ENCODE assay signal across 27 cellular contexts in genomic region chr2:33077316-33077715, GRCh38.
"Had no signal": no experiment of that assay in that cellular context is flagged by ENCODE, and none has a peak within 500 bp of the region (broad histone marks: within the 10 kb centered on the region; RNA-seq: fewer than 3 reads in every experiment).

No MANE protein-coding gene starts in this region.

- H3K27ac Mint-ChIP-seq: effector memory CD8-positive, alpha-beta T cell; memory B cell; stimulated activated effector memory CD8-positive, alpha-beta T cell treated with anti-CD3 and anti-CD28 coated beads, Interleukin-12 subunit alpha, Interleukin-12 subunit beta, amount 100 ng/mL, for 72 hours had no signal

- H3K27me3 ChIP-seq: esophagus squamous epithelium, heart right ventricle, right atrium auricular region, stomach, testis, vagina had no signal

- H3K36me3 ChIP-seq: esophagus squamous epithelium, heart right ventricle, lower lobe of right lung, prostate gland, right atrium auricular region, stomach, vagina had no signal

- H3K4me3 Mint-ChIP-seq: effector memory CD8-positive, alpha-beta T cell; memory B cell; naive B cell; nephron; stimulated activated effector memory CD8-positive, alpha-beta T cell treated with anti-CD3 and anti-CD28 coated beads, Interleukin-12 subunit alpha, Interleukin-12 subunit beta, amount 100 ng/mL, for 72 hours had no signal

- H3K9me3 ChIP-seq: esophagus squamous epithelium, heart right ventricle, lower lobe of right lung, mucosa of descending colon, prostate gland, right atrium auricular region, stomach, testis, vagina had no signal

- H3K4me1 ChIP-seq: prostate gland, right atrium auricular region, testis, vagina had no signal

- H3K27ac ChIP-seq: heart right ventricle, lower lobe of right lung, prostate gland, right atrium auricular region, stomach, testis, vagina had no signal

- H3K4me3 ChIP-seq: esophagus squamous epithelium, heart right ventricle, lower lobe of right lung, mucosa of descending colon, prostate gland, right atrium auricular region, stomach, testis, vagina had no signal

- DNase-seq: cortex of kidney; effector memory CD8-positive, alpha-beta T cell; erythroblast; esophagus squamous epithelium; foreskin melanocyte; glutamatergic neuron; heart right ventricle; hippocampal formation; left colon; left ventricle myocardium superior; lower lobe of right lung; mucosa of descending colon; naive B cell; nucleus accumbens; stimulated activated CD4-positive, alpha-beta T cell treated with anti-CD3 and anti-CD28 coated beads, Interleukin-2, amount 100 ng/mL, for 24 hours; stimulated activated CD4-positive, alpha-beta T cell treated with anti-CD3 and anti-CD28 coated beads, Interleukin-4, amount 100 ng/mL, for 24 hours; stimulated activated naive CD4-positive, alpha-beta T cell treated with Interleukin-2 at 50 U/mL for 16 hours; stomach; testis; trophoblast cell had no signal

- H3K36me3 Mint-ChIP-seq: memory B cell; naive B cell; stimulated activated effector memory CD8-positive, alpha-beta T cell treated with anti-CD3 and anti-CD28 coated beads, Interleukin-12 subunit alpha, Interleukin-12 subunit beta, amount 100 ng/mL, for 72 hours had no signal

- H3K9me3 Mint-ChIP-seq: effector memory CD8-positive, alpha-beta T cell; nephron; stimulated activated effector memory CD8-positive, alpha-beta T cell treated with anti-CD3 and anti-CD28 coated beads, Interleukin-12 subunit alpha, Interleukin-12 subunit beta, amount 100 ng/mL, for 72 hours had no signal

- ATAC-seq: left colon, left ventricle myocardium superior, lower lobe of right lung, mucosa of descending colon, sciatic nerve had no signal
